Comparison of ENCODE assay signal across 22 cellular contexts in the genomic region with DNA sequence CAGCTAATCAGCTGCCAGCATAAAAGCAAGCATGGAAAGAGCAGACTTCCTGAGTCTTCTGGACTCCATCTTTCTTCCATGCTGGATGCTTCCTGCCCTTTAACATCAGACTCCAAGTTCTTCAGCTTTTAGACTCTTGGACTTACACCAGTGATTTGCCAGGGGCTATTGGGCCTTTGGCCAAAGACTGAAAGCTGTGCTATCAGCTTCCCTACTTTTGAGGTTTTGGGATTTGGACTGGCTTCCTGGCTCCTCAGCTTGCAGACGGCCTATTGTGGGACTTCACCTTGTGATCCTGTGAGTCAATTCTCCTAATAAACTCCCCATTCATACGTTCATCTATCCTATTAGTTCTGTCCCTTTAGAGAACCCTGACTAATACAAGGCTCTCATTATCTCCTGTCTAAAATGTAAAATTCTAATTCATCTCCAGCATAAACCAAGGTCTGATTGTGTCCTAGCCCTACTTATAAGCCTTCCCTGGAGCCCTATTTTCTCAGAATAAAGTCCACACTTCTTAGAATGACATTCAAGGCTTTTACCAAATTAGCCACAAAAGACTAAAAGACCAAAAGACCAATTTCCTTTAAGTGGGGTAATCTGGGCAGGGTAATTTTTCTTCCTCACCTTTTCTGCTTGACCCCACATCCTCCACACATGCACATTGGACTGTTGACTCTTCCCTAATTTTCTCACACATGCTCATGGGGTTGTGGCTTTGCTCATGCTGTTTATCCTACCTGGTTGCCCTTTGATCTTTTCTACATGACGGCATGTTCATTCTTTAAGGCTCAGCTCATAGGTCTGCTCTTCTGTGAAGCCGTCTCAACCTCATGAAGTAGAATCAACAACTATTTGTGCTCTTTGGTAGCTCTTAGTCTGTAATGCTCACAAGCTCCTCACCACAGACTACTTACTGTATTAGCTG. TPM values are rescaled to one million over a fixed set of nuclear protein-coding genes. Genes with fewer than 3 reads are reported as not detected.
DNase-seq lines count a peak whose midpoint lies in the region; ATAC-seq and TF ChIP-seq lines count a peak whose summit lies in the region.
"Had no signal": no experiment of that assay in that cellular context is flagged by ENCODE, and none has a peak within 500 bp of the region (broad histone marks: within the 10 kb centered on the region; RNA-seq: fewer than 3 reads in every experiment).

No MANE protein-coding gene starts in this region.

- ATAC-seq in foreskin keratinocyte (peak; percentile 32), GM18861 (IDR thresholded peaks at IDR 0.05; ENCODE audit: unreplicated experiment) (no peak), GM18498 (IDR thresholded peaks at IDR 0.05; ENCODE audit: unreplicated experiment) (no peak)
- no peak for ATAC-seq in CD8-positive, alpha-beta T cell
- ATAC-seq: activated CD8-positive, alpha-beta T cell treated with anti-CD3 and anti-CD28 coated beads for 36 hours had no signal

- H3K36me3 ChIP-seq in HEK293 (ENCODE audit: control insufficient read depth in 2 of 2, insufficient read depth in 1 of 2, low read length in 2 of 2) = no peaks in the 10 kb centered on the region
- H3K36me3 ChIP-seq in CD8-positive, alpha-beta T cell (ENCODE audit: insufficient read depth, low read length) = no peaks in the 10 kb centered on the region
- H3K36me3 ChIP-seq: HAP-1, left ventricle myocardium inferior, stomach had no signal

- DNase-seq in RPMI7951 (ENCODE audit: low read depth) (peak; percentile 93), foreskin keratinocyte (peak in 1 of 2 donors; percentile 32), osteocyte (ENCODE audit: extremely low spot score, unreplicated experiment) (no peak), NCI-H2081 (lab: John Stamatoyannopoulos, UW) (no peak)
- DNase-seq in CD8-positive, alpha-beta T cell = no peak
- DNase-seq: activated CD8-positive, alpha-beta T cell treated with anti-CD3 and anti-CD28 coated beads for 36 hours; activated naive CD4-positive, alpha-beta T cell; amniotic stem cell; central memory CD4-positive, alpha-beta T cell; COR-L47; left ventricle myocardium inferior; NCI-H1417; NCI-H748 treated with DMSO at 0.1 percent for 48 hours; PC-9; stimulated activated CD4-positive, alpha-beta T cell treated with anti-CD3 and anti-CD28 coated beads, Interleukin-4, amount 100 ng/mL, for 4 hours; stomach had no signal

- H3K4me3 ChIP-seq in HEK293 (ENCODE audit: low read depth, low read length) = no peak overlapping the region
- no peak overlapping the region for H3K4me3 ChIP-seq in CD8-positive, alpha-beta T cell (ENCODE audit: low read depth, low read length)
- H3K4me3 ChIP-seq: HAP-1, left ventricle myocardium inferior, PC-9, SK-N-MC, stomach had no signal

- peak overlapping the region; percentile 58 for H3K27ac Mint-ChIP-seq in osteocyte (ENCODE audit: unreplicated experiment)
- no peak overlapping the region for H3K27ac Mint-ChIP-seq in CD8-positive, alpha-beta T cell
- H3K27ac Mint-ChIP-seq: activated CD8-positive, alpha-beta T cell treated with anti-CD3 and anti-CD28 coated beads for 36 hours; type B pancreatic cell had no signal

- intact Hi-C loops in CD8-positive, alpha-beta T cell (cut with DNase I, micrococcal nuclease) = loop anchor here in 1 of 2 experiments (5.0 kb wide), 1 partner anchor 1166 kb away; no protein-coding TSS in a partner anchor

- CTCF ChIA-PET in HEK293 (lab: Yijun Ruan, JAX) = interaction anchor here (0.8 to 2.2 kb wide), 4 partner anchors 15 to 96 kb away, joined by 3 to 5 read pairs (median 3); no protein-coding TSS in a partner anchor
- CTCF ChIA-PET in CD8-positive, alpha-beta T cell (lab: Charles Lee) = no interaction called here

- TF ChIP-seq CTCF in HEK293 (tag by site-specific recombination; IDR thresholded peaks at IDR 0.05) (no peak), foreskin keratinocyte (conservative IDR thresholded peaks at IDR 0.05) (no peak), osteocyte (IDR thresholded peaks at IDR 0.05) (no peak)
- TF ChIP-seq CTCF in CD8-positive, alpha-beta T cell (IDR thresholded peaks at IDR 0.05) = no peak

- no peaks in the 10 kb centered on the region for H3K9me3 ChIP-seq in HEK293 (ENCODE audit: control insufficient read depth, insufficient read depth, low read depth, low read length)
- no peaks in the 10 kb centered on the region for H3K9me3 ChIP-seq in CD8-positive, alpha-beta T cell (ENCODE audit: low read length)
- H3K9me3 ChIP-seq: HAP-1, left ventricle myocardium inferior, stomach had no signal

- H3K36me3 Mint-ChIP-seq in osteocyte (ENCODE audit: unreplicated experiment) = no peaks in the 10 kb centered on the region
- no peaks in the 10 kb centered on the region for H3K36me3 Mint-ChIP-seq in CD8-positive, alpha-beta T cell
- H3K36me3 Mint-ChIP-seq: type B pancreatic cell had no signal

- H3K27ac ChIP-seq in HEK293 (ENCODE audit: extremely low read depth, low read depth, low read length) (no peak overlapping the region), foreskin keratinocyte (no peak overlapping the region)
- no peak overlapping the region for H3K27ac ChIP-seq in CD8-positive, alpha-beta T cell (ENCODE audit: low read depth, low read length)
- H3K27ac ChIP-seq: left ventricle myocardium inferior, PC-9, SK-N-MC, stomach had no signal

- H3K4me1 Mint-ChIP-seq in osteocyte (ENCODE audit: unreplicated experiment) = peaks cover 13% of the 10 kb centered on the region
- H3K4me1 Mint-ChIP-seq in CD8-positive, alpha-beta T cell (ENCODE audit: low read depth) = no peaks in the 10 kb centered on the region

- no peaks in the 10 kb centered on the region for H3K27me3 ChIP-seq in foreskin keratinocyte
- H3K27me3 ChIP-seq in CD8-positive, alpha-beta T cell (ENCODE audit: insufficient read depth, low read length) = no peaks in the 10 kb centered on the region
- H3K27me3 ChIP-seq: stomach had no signal

- H3K4me3 Mint-ChIP-seq in osteocyte (ENCODE audit: unreplicated experiment) = no peak overlapping the region
- no peak overlapping the region for H3K4me3 Mint-ChIP-seq in CD8-positive, alpha-beta T cell
- H3K4me3 Mint-ChIP-seq: activated CD8-positive, alpha-beta T cell treated with anti-CD3 and anti-CD28 coated beads for 36 hours; type B pancreatic cell had no signal

- H3K4me1 ChIP-seq in HEK293 (ENCODE audit: control insufficient read depth, insufficient read depth, low read length) = no peaks in the 10 kb centered on the region
- no peaks in the 10 kb centered on the region for H3K4me1 ChIP-seq in foreskin keratinocyte
- H3K4me1 ChIP-seq in CD8-positive, alpha-beta T cell (ENCODE audit: insufficient read depth, low read length) = no peaks in the 10 kb centered on the region
- H3K4me1 ChIP-seq: HAP-1, left ventricle myocardium inferior had no signal

- H3K27me3 Mint-ChIP-seq in osteocyte (ENCODE audit: unreplicated experiment) = no peaks in the 10 kb centered on the region
- peaks cover 16% of the 10 kb centered on the region for H3K27me3 Mint-ChIP-seq in CD8-positive, alpha-beta T cell (ENCODE audit: low read depth)

- no peaks in the 10 kb centered on the region for H3K9me3 Mint-ChIP-seq in osteocyte (ENCODE audit: unreplicated experiment)
- no peaks in the 10 kb centered on the region for H3K9me3 Mint-ChIP-seq in CD8-positive, alpha-beta T cell
- H3K9me3 Mint-ChIP-seq: activated CD8-positive, alpha-beta T cell treated with anti-CD3 and anti-CD28 coated beads for 36 hours; type B pancreatic cell had no signal

- POLR2A ChIA-PET in HEK293 (lab: Yijun Ruan, JAX) = interaction anchor here (0.6 to 1.6 kb wide), 9 partner anchors 9 to 328 kb away, joined by 3 to 6 read pairs (median 4); a partner anchor contains a TSS
- POLR2A ChIA-PET in CD8-positive, alpha-beta T cell (lab: Charles Lee) = interaction anchor here (0.7 kb wide), 1 partner anchor 976 kb away, joined by 3 read pairs; no protein-coding TSS in a partner anchor

TF ChIP-seq in HEK293, 187 proteins besides CTCF, POLR2A, EP300 and RAD21:
- TF ChIP-seq ZNF510 (tag by site-specific recombination; IDR thresholded peaks at IDR 0.05; ENCODE audit: insufficient replicate concordance) = no peak
- TF ChIP-seq ZNF341 (tag by site-specific recombination; IDR thresholded peaks at IDR 0.05; ENCODE audit: low read depth) = peak; percentile 30; the same call in 1 of the 2 replicates
- TF ChIP-seq ZNF837 (tag by site-specific recombination; IDR thresholded peaks at IDR 0.05) = no peak

RNA-seq across cellular contexts. Expression of a gene that starts 18.1 kb away (rescaled TPM):
- 47.5 and 53.3 TPM in 2 replicates for total RNA-seq in RPMI7951 (2014; rRNA removed; shearing (Covaris generic))
- 58.4 and 75.0 TPM in 2 replicates for total RNA-seq in foreskin keratinocyte
- 8.1 and 13.2 TPM in 2 replicates for polyA plus RNA-seq in foreskin keratinocyte
- 232 and 233 TPM in 2 replicates for total RNA-seq in osteocyte
- under 1 TPM in 1 of 2 experiments, not detected in 1; 0.08 TPM for total RNA-seq in CD8-positive, alpha-beta T cell

Comparison
In these comparisons a context has a peak if more than half of its experiments do, and no peak if none do; other contexts are left out.
1. RNA of a gene that starts 18.1 kb away (total RNA-seq): 232 to 233 TPM in osteocyte, 58.4 to 75.0 TPM in foreskin keratinocyte and 47.5 to 53.3 TPM in RPMI7951; 0.08 TPM in CD8-positive, alpha-beta T cell; every median in the first group is over 10 times any median in the second.